In genomic region chr6:52146851-52147445, GRCh38 we compare ENCODE assay signal across 38 cellular contexts. TPM values are rescaled to one million over a fixed set of nuclear protein-coding genes. Genes with fewer than 3 reads are reported as not detected.
"Had no signal": no experiment of that assay in that cellular context is flagged by ENCODE, and none has a peak within 500 bp of the region (broad histone marks: within the 10 kb centered on the region; RNA-seq: fewer than 3 reads in every experiment).

No MANE protein-coding gene starts in this region.

- H3K4me1 ChIP-seq: adrenal gland, body of pancreas, breast epithelium had no signal

- DNase-seq: activated CD4-positive, alpha-beta T cell treated with anti-CD3 and anti-CD28 coated beads for 1 hour; activated CD4-positive, alpha-beta T cell treated with anti-CD3 and anti-CD28 coated beads for 48 hours; activated CD4-positive, CD25-positive, alpha-beta regulatory T cell; activated CD8-positive, alpha-beta T cell treated with anti-CD3 and anti-CD28 coated beads for 36 hours; activated gamma-delta T cell treated with Interleukin-2 at 50 U/mL for 16 hours; activated naive CD4-positive, alpha-beta T cell treated with anti-CD3 and anti-CD28 coated beads for 36 hours; activated T-cell treated with anti-CD3 and anti-CD28 coated beads for 4 hours; activated T-cell treated with anti-CD3 and anti-CD28 coated beads, Interleukin-2, amount 50 U/mL, for 4 hours; adrenal gland; body of pancreas; caudate nucleus; cerebellar nuclear complex; Karpas-422; MG63; NCI-H1048; NCI-H1105 treated with DMSO at 0.1 percent for 48 hours; NCI-H1436; NCI-H1694; NCI-H2029; NCI-H510A; NCI-H526; NCI-H748 treated with DMSO at 0.1 percent for 48 hours; NK-92 treated with Interleukin-12 subunit alpha and Interleukin-12 subunit beta, amount 100 ng/mL, for 24 hours; PC-3; SIG-M5; T1000; WERI-Rb-1 had no signal

- ATAC-seq: activated CD8-positive, alpha-beta T cell treated with anti-CD3 and anti-CD28 coated beads for 36 hours; activated naive CD4-positive, alpha-beta T cell treated with anti-CD3 and anti-CD28 coated beads, Interleukin-2, amount 50 U/mL, for 72 hours; activated T-cell treated with anti-CD3 and anti-CD28 coated beads, Interleukin-2, amount 50 U/mL, for 4 hours; body of pancreas; PC-3; Right ventricle myocardium inferior had no signal

- H3K4me3 ChIP-seq: adrenal gland, body of pancreas, breast epithelium, MG63 had no signal

- H3K9me3 ChIP-seq: adrenal gland, body of pancreas, breast epithelium, MG63 had no signal

- H3K36me3 ChIP-seq: adrenal gland, breast epithelium, MG63, WERI-Rb-1 had no signal

- FAIRE-seq: astrocyte, RCC 7860 had no signal

- H3K27me3 ChIP-seq: adrenal gland, body of pancreas, breast epithelium had no signal

- H3K27ac ChIP-seq: adrenal gland, body of pancreas, breast epithelium, RWPE1, WERI-Rb-1 had no signal

RNA-seq across cellular contexts. Expression of gene IL17A, which starts 39.2 kb away (rescaled TPM):
- total RNA-seq: activated CD8-positive, alpha-beta T cell treated with anti-CD3 and anti-CD28 coated beads for 36 hours; activated T-helper 1 cell treated with anti-CD3 and anti-CD28 coated beads, Interleukin-12 subunit alpha, Interleukin-12 subunit beta, Interleukin-2, Interleukin-4 antibody, amounts not matched to agents 30 ng/mL and 10 ng/mL and 1 ng/mL, durations not matched to agents 14 hours and 24 hours and 36 hours; adrenal gland; astrocyte; body of pancreas; breast epithelium; PC-3; Right ventricle myocardium inferior; SK-MEL-5; T-helper 1 cell treated with Interleukin-12 subunit alpha and Interleukin-12 subunit beta and Interleukin-4 antibody, amounts not matched to agents 30 ng/mL and 1 ng/mL, for 36 hours; T-helper 2 cell treated with Interferon-gamma antibody and Interleukin-4, amounts not matched to agents 100 ng/mL and 5 ng/mL, for 36 hours had no signal
- polyA plus RNA-seq: adrenal gland had no signal

RNA-seq across cellular contexts. Expression of gene PKHD1, which starts 59.5 kb away (rescaled TPM):
- total RNA-seq: activated CD8-positive, alpha-beta memory T cell treated with anti-CD3 and anti-CD28 coated beads for 36 hours; activated CD8-positive, alpha-beta T cell treated with anti-CD3 and anti-CD28 coated beads for 36 hours; activated naive CD4-positive, alpha-beta T cell treated with anti-CD3 and anti-CD28 coated beads for 36 hours; activated naive CD4-positive, alpha-beta T cell treated with anti-CD3 and anti-CD28 coated beads, Interleukin-2, amount 50 U/mL, for 72 hours; activated T-cell treated with anti-CD3 and anti-CD28 coated beads, Interleukin-2, amount 50 U/mL, for 4 hours; activated T-helper 1 cell treated with anti-CD3 and anti-CD28 coated beads, Interleukin-12 subunit alpha, Interleukin-12 subunit beta, Interleukin-2, Interleukin-4 antibody, amounts not matched to agents 30 ng/mL and 10 ng/mL and 1 ng/mL, durations not matched to agents 14 hours and 24 hours and 36 hours; Right ventricle myocardium inferior; T-helper 1 cell treated with Interleukin-12 subunit alpha and Interleukin-12 subunit beta and Interleukin-4 antibody, amounts not matched to agents 30 ng/mL and 1 ng/mL, for 36 hours; T-helper 2 cell treated with Interferon-gamma antibody and Interleukin-4, amounts not matched to agents 100 ng/mL and 5 ng/mL, for 36 hours had no signal
